8 cellular contexts compared by ENCODE assay signal in the genomic region with DNA sequence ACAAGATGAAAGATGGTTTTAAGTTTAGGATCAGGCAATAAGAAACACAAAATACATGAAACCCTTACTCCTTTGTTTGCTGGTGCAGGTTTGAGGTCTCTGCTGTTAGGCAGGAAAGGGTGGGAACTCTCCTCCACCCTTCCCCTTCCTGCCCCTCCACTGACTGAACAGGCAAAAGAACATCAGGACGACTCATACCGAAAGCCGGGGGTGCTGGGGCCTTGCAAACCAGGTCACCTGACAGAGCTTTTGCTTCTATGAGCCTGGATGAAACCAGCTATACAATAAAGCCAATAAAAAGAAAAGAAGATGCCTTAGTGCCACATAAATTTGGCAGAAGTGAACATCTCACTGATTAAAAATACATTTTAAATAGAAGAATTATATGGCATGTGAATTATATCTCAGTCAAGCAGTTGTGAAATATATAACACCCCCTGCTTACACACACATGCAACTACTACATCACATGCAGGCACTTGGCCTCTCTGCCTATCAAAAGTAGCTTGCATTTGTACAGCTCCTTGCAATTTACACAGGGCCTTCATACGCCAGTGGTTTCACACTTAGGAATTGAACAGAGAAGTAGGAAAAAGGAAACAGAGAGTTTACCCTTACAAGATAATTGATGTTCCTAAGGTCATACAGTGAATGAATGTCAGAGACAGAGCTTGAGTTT.
A peak's percentile ranks its signal among the peaks of the same experiment; 100 is the strongest.
DNase-seq lines count a peak whose midpoint lies in the region; ATAC-seq lines count a peak whose summit lies in the region.

No MANE protein-coding gene starts in this region.

- peaks cover 9% of the 10 kb centered on the region for H3K27me3 Mint-ChIP-seq in activated T-cell treated with anti-CD3 and anti-CD28 coated beads, Interleukin-2, amount 50 U/mL, for 72 hours (ENCODE audit: low read depth)
- H3K27me3 Mint-ChIP-seq in naive B cell = peaks cover 8 to 18% (median 9%) of the 10 kb centered on the region in 3 donors

- peak overlapping the region; percentile 54 for H3K27ac Mint-ChIP-seq in activated T-cell treated with anti-CD3 and anti-CD28 coated beads, Interleukin-2, amount 50 U/mL, for 72 hours
- H3K27ac Mint-ChIP-seq in naive B cell = peak overlapping the region in 5 of 6 donors; percentile 31 to 75 (median 60)

- no peaks in the 10 kb centered on the region for H3K36me3 Mint-ChIP-seq in activated T-cell treated with anti-CD3 and anti-CD28 coated beads, Interleukin-2, amount 50 U/mL, for 72 hours (ENCODE audit: insufficient read depth in 2 of 2)
- H3K36me3 Mint-ChIP-seq in naive B cell = no peaks in the 10 kb centered on the region

- DNase-seq in EL (peak; percentile 31), M059J (ENCODE audit: low read depth) (peak; percentile 25), naive B cell (peak; percentile 39), cerebellar nuclear complex (lab: John Stamatoyannopoulos, UW) (no peak), COR-L47 (lab: John Stamatoyannopoulos, UW) (no peak), NCI-H510A (lab: John Stamatoyannopoulos, UW) (no peak)
- peak; percentile 77 to 79 for DNase-seq in activated T-cell treated with anti-CD3 and anti-CD28 coated beads, Interleukin-2, amount 50 U/mL, for 72 hours

- H3K4me3 Mint-ChIP-seq in activated T-cell treated with anti-CD3 and anti-CD28 coated beads, Interleukin-2, amount 50 U/mL, for 72 hours = peak overlapping the region; percentile 61 to 62
- peak overlapping the region; percentile 42 to 90 (median 80) for H3K4me3 Mint-ChIP-seq in naive B cell

- ATAC-seq in GM21717 (IDR thresholded peaks at IDR 0.05; ENCODE audit: unreplicated experiment) (peak; percentile 94), naive B cell (ENCODE audit: low read depth in 2 of 2) (peak; percentile 77 to 84)
- ATAC-seq in activated T-cell treated with anti-CD3 and anti-CD28 coated beads, Interleukin-2, amount 50 U/mL, for 72 hours (replicated peaks in 1 of 2) = peak; percentile 75 to 79

- H3K9me3 Mint-ChIP-seq in activated T-cell treated with anti-CD3 and anti-CD28 coated beads, Interleukin-2, amount 50 U/mL, for 72 hours = peaks cover 0 to 2% of the 10 kb centered on the region in 2 donors
- H3K9me3 Mint-ChIP-seq in naive B cell = peaks cover 0 to 2% (median 0%) of the 10 kb centered on the region in 7 donors

- H3K4me1 Mint-ChIP-seq in activated T-cell treated with anti-CD3 and anti-CD28 coated beads, Interleukin-2, amount 50 U/mL, for 72 hours (ENCODE audit: low read depth) = peaks cover 90% of the 10 kb centered on the region
- H3K4me1 Mint-ChIP-seq in naive B cell = peaks cover 50 to 70% (median 59%) of the 10 kb centered on the region in 3 donors

Comparison
In these comparisons a context has a peak if more than half of its experiments do, and no peak if none do; other contexts are left out.
1. DNase-seq: peak in EL (single experiment), M059J (single experiment), activated T-cell treated with anti-CD3 and anti-CD28 coated beads, Interleukin-2, amount 50 U/mL, for 72 hours (2 of 2) and naive B cell (single experiment); none in cerebellar nuclear complex (0 of 2), COR-L47 (single experiment) and NCI-H510A (single experiment).
2. Peak in every context shown above with its lines, with median percentiles within 50 percentile points of each other: ATAC-seq.